27 cellular contexts compared by ENCODE assay signal in genomic region chr20:62566266-62566665, GRCh38.
"Had no signal": no experiment of that assay in that cellular context is flagged by ENCODE, and none has a peak within 500 bp of the region (broad histone marks: within the 10 kb centered on the region; RNA-seq: fewer than 3 reads in every experiment).

No MANE protein-coding gene starts in this region.

- FAIRE-seq: RCC 7860 had no signal

- H3K36me3 ChIP-seq: ascending aorta, SJCRH30 had no signal

- H3K9me3 ChIP-seq: ascending aorta, SJCRH30 had no signal

- ATAC-seq: activated CD8-positive, alpha-beta T cell treated with anti-CD3 and anti-CD28 coated beads for 36 hours; PC-3 had no signal

- H3K27me3 ChIP-seq: ascending aorta, SJCRH30 had no signal

- H3K4me1 ChIP-seq: ascending aorta had no signal

- H3K27ac ChIP-seq: ascending aorta, RWPE1, SK-N-MC had no signal

- H3K4me3 ChIP-seq: ascending aorta, SJCRH30, SK-N-MC had no signal

- DNase-seq: activated CD4-positive, alpha-beta T cell treated with anti-CD3 and anti-CD28 coated beads, Interleukin-2, amount 10 ng/mL, durations not matched to agents 24 days and 14 days; activated CD4-positive, alpha-beta T cell treated with anti-CD3 and anti-CD28 coated beads, Interleukin-2, amount 50 U/mL, for 4 hours; activated CD8-positive, alpha-beta T cell treated with anti-CD3 and anti-CD28 coated beads for 36 hours; activated gamma-delta T cell; activated naive CD4-positive, alpha-beta T cell treated with Interleukin-2 at 50 U/mL for 16 hours; activated naive CD8-positive, alpha-beta T cell treated with anti-CD3 and anti-CD28 coated beads, Interleukin-2, amount 10 ng/mL, durations not matched to agents 7 days and 5 days; activated T-cell treated with anti-CD3 and anti-CD28 coated beads, Interleukin-2, amount 50 U/mL, for 24 hours; amygdala; NCI-H1092 treated with DMSO at 0.1 percent for 48 hours; NCI-H1417; NCI-H146; NCI-H187; NCI-H2029 treated with DMSO at 0.1 percent for 48 hours; NCI-H2107; NCI-H2171; NCI-H510A; NCI-H526; NCI-H748 treated with DMSO at 0.1 percent for 48 hours; NK-92 treated with Interleukin-12 subunit alpha and Interleukin-12 subunit beta, amount 100 ng/mL, for 24 hours; PC-3; SHP77; T1000 had no signal
